Comparison of ENCODE assay signal across 9 cellular contexts in the genomic region with DNA sequence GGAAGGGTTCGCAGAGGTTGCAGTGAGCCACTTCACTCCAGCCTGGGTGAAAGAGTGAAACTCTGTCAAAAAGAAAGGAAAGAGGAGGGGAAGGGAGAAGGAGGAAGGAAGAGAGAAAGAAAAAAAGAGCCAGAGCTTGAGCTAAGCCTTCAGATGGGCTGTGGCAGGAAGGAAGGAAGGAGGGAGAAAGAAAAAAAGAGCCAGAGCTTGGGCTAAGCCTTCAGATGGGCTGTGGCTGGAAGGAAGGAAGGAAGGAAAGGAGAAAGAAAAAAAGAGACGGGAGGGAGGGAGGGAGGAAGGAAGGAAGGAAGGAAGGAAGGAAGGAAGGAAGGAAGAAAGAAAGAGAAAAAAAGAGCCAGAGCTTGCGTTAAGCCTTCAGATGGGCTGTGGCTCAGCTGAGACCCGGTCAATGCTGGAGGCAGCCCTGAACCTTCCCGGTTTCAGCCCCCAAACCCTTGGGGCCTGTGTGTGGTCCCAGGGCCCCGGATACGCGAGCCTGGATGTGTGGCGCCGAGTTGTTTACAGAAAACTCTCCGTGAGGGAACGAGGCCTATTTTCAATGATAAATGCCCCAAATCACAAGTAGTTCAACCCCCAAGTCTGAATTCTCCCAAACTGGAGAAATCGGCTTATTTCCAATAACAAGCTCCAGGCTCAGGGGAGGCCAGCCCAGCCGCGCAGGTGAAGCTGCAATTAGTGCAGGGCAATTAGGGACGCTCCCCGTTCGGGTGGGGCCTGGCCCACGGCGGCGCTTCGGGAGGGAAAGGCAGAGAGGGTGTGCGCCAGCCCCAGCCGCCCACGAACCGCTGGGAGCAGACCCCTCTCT. TPM values are rescaled to one million over a fixed set of nuclear protein-coding genes. Genes with fewer than 3 reads are reported as not detected.
DNase-seq lines count a peak whose midpoint lies in the region; ATAC-seq and TF ChIP-seq lines count a peak whose summit lies in the region.
"Had no signal": no experiment of that assay in that cellular context is flagged by ENCODE, and none has a peak within 500 bp of the region (broad histone marks: within the 10 kb centered on the region; RNA-seq: fewer than 3 reads in every experiment).

No MANE protein-coding gene starts in this region.

- no peak for TF ChIP-seq RAD21 in HCT116 (IDR thresholded peaks at IDR 0.05; ENCODE audit: low read depth)

- H3K4me1 ChIP-seq in HCT116 (ENCODE audit: control insufficient read depth in 1 of 2, insufficient read depth in 2 of 2, low read length in 2 of 2) = peaks cover 25 to 46% of the 10 kb centered on the region in 2 experiments
- H3K4me1 ChIP-seq in endocrine pancreas (ENCODE audit: control insufficient read depth, insufficient read depth, low read length) = no peaks in the 10 kb centered on the region

- H3K4me3 ChIP-seq in HCT116 (replicated peaks in 1 of 2; ENCODE audit: low read depth in 1 of 2, low read length in 2 of 2) (no peak overlapping the region), endocrine pancreas (ENCODE audit: control insufficient read depth, insufficient read depth, low read length) (no peak overlapping the region)

- H3K9ac ChIP-seq in HCT116 (ENCODE audit: low read length) = peak overlapping the region; percentile 50; the same call in 1 of the 2 replicates
- peak overlapping the region; percentile 30 for H3K9ac ChIP-seq in endocrine pancreas (ENCODE audit: control insufficient read depth, insufficient read depth, low read length)

- ATAC-seq in HCT116 (no peak), HG03354 (IDR thresholded peaks at IDR 0.05; ENCODE audit: poor library complexity, severe bottlenecking, unreplicated experiment) (no peak), HG03460 (IDR thresholded peaks at IDR 0.05; ENCODE audit: unreplicated experiment) (no peak), GM21381 (IDR thresholded peaks at IDR 0.05; ENCODE audit: unreplicated experiment) (no peak)

- no peaks in the 10 kb centered on the region for H3K79me2 ChIP-seq in HCT116 (ENCODE audit: insufficient read depth, low read length)

- no peak for TF ChIP-seq CTCF in HCT116 (IDR thresholded peaks at IDR 0.05 in 2 of 3, conservative IDR thresholded peaks at IDR 0.05 in 1 of 3; ENCODE audit: borderline replicate concordance in 1 of 3, insufficient read depth in 1 of 3, low read depth in 2 of 3, low read length in 2 of 3)

- no peaks in the 10 kb centered on the region for H3K9me3 ChIP-seq in HCT116 (ENCODE audit: control insufficient read depth in 1 of 2, insufficient read depth in 1 of 2, low read depth in 1 of 2, low read length in 2 of 2)
- H3K9me3 ChIP-seq in endocrine pancreas (ENCODE audit: control insufficient read depth, low read length) = no peaks in the 10 kb centered on the region

- no peaks in the 10 kb centered on the region for H3K27me3 ChIP-seq in HCT116 (ENCODE audit: insufficient read depth, low read length)
- H3K27me3 ChIP-seq in endocrine pancreas (ENCODE audit: control insufficient read depth, insufficient read depth, low read length) = no peaks in the 10 kb centered on the region
- H3K27me3 ChIP-seq: foreskin keratinocyte had no signal

- TF ChIP-seq POLR2A in HCT116 (IDR thresholded peaks at IDR 0.05; ENCODE audit: borderline replicate concordance, extremely low read depth, insufficient read depth, insufficient read length) = no peak

- CTCF ChIA-PET in HCT116 (lab: Charles Lee) = interaction anchor here (0.6 to 0.7 kb wide), 4 partner anchors 15 to 171 kb away, joined by 3 to 5 read pairs (median 3); no protein-coding TSS in a partner anchor

- no peak overlapping the region for H2AFZ ChIP-seq in HCT116 (ENCODE audit: low read depth, low read length, poor library complexity, severe bottlenecking)

- BruUV-seq in HCT116 (replicated peaks; lab: Mats Ljungman, UMichigan) = no TSS peak

- DNase-seq in HCT116 (ENCODE audit: low read depth, low spot score) (no peak), NCI-H748 treated with DMSO at 0.1 percent for 48 hours (lab: John Stamatoyannopoulos, UW) (peak; percentile 59), posterior vena cava (ENCODE audit: low spot score) (peak; percentile 78), cerebellar nuclear complex (lab: John Stamatoyannopoulos, UW) (no peak)
- DNase-seq: foreskin keratinocyte had no signal

- POLR2A ChIA-PET in HCT116 (lab: Charles Lee) = interaction anchor here (0.7 to 1.7 kb wide), 4 partner anchors 35 to 171 kb away, joined by 4 to 8 read pairs (median 5); no protein-coding TSS in a partner anchor

- no peaks in the 10 kb centered on the region for H3K36me3 ChIP-seq in HCT116 (ENCODE audit: control insufficient read depth in 1 of 2, insufficient read depth in 2 of 2, low read length in 2 of 2)
- no peaks in the 10 kb centered on the region for H3K36me3 ChIP-seq in endocrine pancreas (ENCODE audit: control insufficient read depth, insufficient read depth, low read length)

- 0 out of 2 replicates have a peak overlapping the region, but pooled peaks have one; percentile 98 for H3K4me2 ChIP-seq in HCT116 (ENCODE audit: low read length)

- H3K9me2 ChIP-seq in HCT116 (ENCODE audit: insufficient read depth) = no peaks in the 10 kb centered on the region

- H4K20me1 ChIP-seq in HCT116 (ENCODE audit: insufficient read depth) = no peaks in the 10 kb centered on the region

- 0 out of 2 replicates have a peak overlapping the region, but pooled peaks have one; percentile 30 for H3K27ac ChIP-seq in HCT116 (ENCODE audit: low read depth, low read length)
- H3K27ac ChIP-seq: foreskin keratinocyte had no signal

- RAD21 ChIA-PET in HCT116 (lab: Charles Lee; ENCODE audit: low non-redundant PET in 1 of 2, low total read pairs in 2 of 2, uncharacterized antibody in 2 of 2, unreplicated experiment in 2 of 2) = no interaction called here

- intact Hi-C loops in HCT116 (cut with micrococcal nuclease) (loop anchor here (1.0 to 10.0 kb wide), 4 partner anchors 69 to 401 kb away; a partner anchor contains a TSS), posterior vena cava (cut with DNase I) (loop anchor here in 1 of 2 donors (5.0 to 10.0 kb wide), 2 partner anchors 71 to 1456 kb away; a partner anchor contains a TSS)

TF ChIP-seq in HCT116, 20 proteins besides CTCF, POLR2A, EP300 and RAD21:
- TF ChIP-seq ELF1 (IDR thresholded peaks at IDR 0.05; ENCODE audit: borderline replicate concordance, low read depth) (no peak), CBX3 (IDR thresholded peaks at IDR 0.05; ENCODE audit: low read depth) (no peak), ZNF274 (IDR thresholded peaks at IDR 0.05; ENCODE audit: low read depth, low read length) (no peak), EZH2phosphoT487 (IDR thresholded peaks at IDR 0.05; ENCODE audit: borderline replicate concordance) (no peak), CEBPB (IDR thresholded peaks at IDR 0.05; ENCODE audit: low read depth) (no peak), POLR2AphosphoS5 (IDR thresholded peaks at IDR 0.05; ENCODE audit: low read depth, low read length) (no peak), SP1 (IDR thresholded peaks at IDR 0.05; ENCODE audit: low read depth) (no peak)
- TF ChIP-seq, protein P1, sequence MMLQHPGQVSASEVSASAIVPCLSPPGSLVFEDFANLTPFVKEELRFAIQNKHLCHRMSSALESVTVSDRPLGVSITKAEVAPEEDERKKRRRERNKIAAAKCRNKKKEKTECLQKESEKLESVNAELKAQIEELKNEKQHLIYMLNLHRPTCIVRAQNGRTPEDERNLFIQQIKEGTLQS (IDR thresholded peaks at IDR 0.05) = no peak

RNA-seq across cellular contexts. Expression of a gene that starts 13.8 kb away (rescaled TPM):
- total RNA-seq in HCT116 (2021; ENCODE audit: unreplicated experiment) (29.0 TPM), posterior vena cava (10 to 100 TPM; 14.0 TPM)
- polyA plus RNA-seq in HCT116 (2012) = 27.6 and 33.8 TPM in 2 replicates

Comparison
In these comparisons a context has a peak if more than half of its experiments do, and no peak if none do; other contexts are left out.
1. DNase-seq: peak in NCI-H748 treated with DMSO at 0.1 percent for 48 hours (single experiment) and posterior vena cava (single experiment); none in HCT116 (single experiment) and cerebellar nuclear complex (0 of 2).